ENCODE assay signal across 1 cellular context in genomic region chr16:58000706-58001676, GRCh38.
A peak's percentile ranks its signal among the peaks of the same experiment; 100 is the strongest.
TF ChIP-seq lines count a peak whose summit lies in the region.

USB1 (plus strand) TSS chr16:58001407; CDS start chr16:58001484, 77 bp downstream.

TF ChIP-seq in K562, 482 proteins besides CTCF, POLR2A, EP300 and RAD21 (continued from another document and continues in another):
- TF ChIP-seq, protein P1, sequence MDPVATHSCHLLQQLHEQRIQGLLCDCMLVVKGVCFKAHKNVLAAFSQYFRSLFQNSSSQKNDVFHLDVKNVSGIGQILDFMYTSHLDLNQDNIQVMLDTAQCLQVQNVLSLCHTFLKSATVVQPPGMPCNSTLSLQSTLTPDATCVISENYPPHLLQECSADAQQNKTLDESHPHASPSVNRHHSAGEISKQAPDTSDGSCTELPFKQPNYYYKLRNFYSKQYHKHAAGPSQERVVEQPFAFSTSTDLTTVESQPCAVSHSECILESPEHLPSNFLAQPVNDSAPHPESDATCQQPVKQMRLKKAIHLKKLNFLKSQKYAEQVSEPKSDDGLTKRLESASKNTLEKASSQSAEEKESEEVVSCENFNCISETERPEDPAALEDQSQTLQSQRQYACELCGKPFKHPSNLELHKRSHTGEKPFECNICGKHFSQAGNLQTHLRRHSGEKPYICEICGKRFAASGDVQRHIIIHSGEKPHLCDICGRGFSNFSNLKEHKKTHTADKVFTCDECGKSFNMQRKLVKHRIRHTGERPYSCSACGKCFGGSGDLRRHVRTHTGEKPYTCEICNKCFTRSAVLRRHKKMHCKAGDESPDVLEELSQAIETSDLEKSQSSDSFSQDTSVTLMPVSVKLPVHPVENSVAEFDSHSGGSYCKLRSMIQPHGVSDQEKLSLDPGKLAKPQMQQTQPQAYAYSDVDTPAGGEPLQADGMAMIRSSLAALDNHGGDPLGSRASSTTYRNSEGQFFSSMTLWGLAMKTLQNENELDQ (CRISPR knock-in tag; IDR thresholded peaks at IDR 0.05; ENCODE audit: borderline replicate concordance): no peak
- TF ChIP-seq ZC3H4 (CRISPR knock-in tag; IDR thresholded peaks at IDR 0.05; ENCODE audit: borderline replicate concordance) (no peak), E2F5 (CRISPR knock-in tag; IDR thresholded peaks at IDR 0.05) (no peak), MIER1 (IDR thresholded peaks at IDR 0.05; ENCODE audit: low read depth) (peak; percentile 42; the same call in 1 of the 2 replicates), CHD1 (IDR thresholded peaks at IDR 0.05; ENCODE audit: low read length) (no peak), CTBP1 (IDR thresholded peaks at IDR 0.05; ENCODE audit: borderline replicate concordance) (peak; percentile 60; the same call in 1 of the 2 replicates), GABPA (tag; conservative IDR thresholded peaks at IDR 0.05; ENCODE audit: low read depth) (peak; percentile 84), OTX1 (CRISPR knock-in tag; IDR thresholded peaks at IDR 0.05) (no peak), ATF7 (IDR thresholded peaks at IDR 0.05) (0 out of 2 replicates have a peak, but pooled peaks have one; percentile 27), ZEB2 (IDR thresholded peaks at IDR 0.05) (peak; percentile 55; the same call in 1 of the 2 replicates), EHMT2 (IDR thresholded peaks at IDR 0.05) (no peak), ETV1 (tag; conservative IDR thresholded peaks at IDR 0.05; ENCODE audit: low read depth) (peak; percentile 79), POLR2B (IDR thresholded peaks at IDR 0.05; ENCODE audit: low read depth, partially characterized antibody) (peak; percentile 79), CSDE1 (IDR thresholded peaks at IDR 0.05) (no peak), ETS1 (conservative IDR thresholded peaks at IDR 0.05; ENCODE audit: control insufficient read depth, low read depth, low read length) (peak; percentile 64), ATF1 (CRISPR knock-in tag; IDR thresholded peaks at IDR 0.05) (no peak), ATF1 (tag; IDR thresholded peaks at IDR 0.05) (peak; percentile 36; the same call in 1 of the 2 replicates), HDAC2 (IDR thresholded peaks at IDR 0.05) (peak; percentile 58), SP2 (IDR thresholded peaks at IDR 0.05; ENCODE audit: extremely low read depth, low read depth, low read length, poor library complexity, severe bottlenecking) (no peak), CBFA2T3 (IDR thresholded peaks at IDR 0.05) (no peak), TFAP4 (CRISPR knock-in tag; IDR thresholded peaks at IDR 0.05; ENCODE audit: borderline replicate concordance) (peak; percentile 75), EGR1 (conservative IDR thresholded peaks at IDR 0.05) (0 out of 2 replicates have a peak, but pooled peaks have one; percentile 12), CEBPG (CRISPR knock-in tag; IDR thresholded peaks at IDR 0.05) (no peak), CEBPG (tag; conservative IDR thresholded peaks at IDR 0.05 in 1 of 2, IDR thresholded peaks at IDR 0.05 in 1 of 2) (no peak), NCOA6 (IDR thresholded peaks at IDR 0.05) (no peak), FOXA1 (IDR thresholded peaks at IDR 0.05; ENCODE audit: borderline replicate concordance) (no peak), ELF1 (tag; IDR thresholded peaks at IDR 0.05) (peak; percentile 78), MTA3 (IDR thresholded peaks at IDR 0.05; ENCODE audit: borderline replicate concordance) (peak; percentile 60), ESRRA (IDR thresholded peaks at IDR 0.05; ENCODE audit: borderline replicate concordance, low read depth) (peak; percentile 51), HNRNPK (IDR thresholded peaks at IDR 0.05; ENCODE audit: low read depth, low read length, poor library complexity, severe bottlenecking) (no peak), MYC (IDR thresholded peaks at IDR 0.05; ENCODE audit: low read depth, low read length) (peak; percentile 53; the same call in 1 of the 2 replicates), MYC (CRISPR knock-in tag; IDR thresholded peaks at IDR 0.05; ENCODE audit: borderline replicate concordance, low read depth) (peak; percentile 81; the same call in 1 of the 2 replicates), CREB1 (IDR thresholded peaks at IDR 0.05) (peak; percentile 24; the same call in 1 of the 2 replicates), CREB1 (CRISPR knock-in tag; IDR thresholded peaks at IDR 0.05) (no peak), TEAD1 (CRISPR knock-in tag; IDR thresholded peaks at IDR 0.05) (no peak; a peak in 1 of 4 replicates), MAFF (IDR thresholded peaks at IDR 0.05; ENCODE audit: low read length) (no peak), ZNF431 (CRISPR knock-in tag; IDR thresholded peaks at IDR 0.05) (no peak), ZNF146 (CRISPR knock-in tag; IDR thresholded peaks at IDR 0.05; ENCODE audit: unreplicated experiment) (no peak), E2F6 (IDR thresholded peaks at IDR 0.05; ENCODE audit: borderline replicate concordance in 1 of 2, extremely low read depth in 1 of 2, insufficient read depth in 1 of 2, insufficient read length in 1 of 2, low read depth in 1 of 2, low read length in 1 of 2, poor library complexity in 1 of 2, severe bottlenecking in 1 of 2) (peak in 1 of 2 experiments; percentile 75), LARP7 (IDR thresholded peaks at IDR 0.05) (0 out of 2 replicates have a peak, but pooled peaks have one; percentile 12), SUPT5H (IDR thresholded peaks at IDR 0.05) (peak; percentile 88), SAP30 (IDR thresholded peaks at IDR 0.05; ENCODE audit: borderline replicate concordance, insufficient read depth, low read depth, low read length, poor library complexity, severe bottlenecking) (peak; percentile 94), PML (IDR thresholded peaks at IDR 0.05; ENCODE audit: low read length) (peak; percentile 48; the same call in 1 of the 2 replicates), IRF2 (CRISPR knock-in tag; IDR thresholded peaks at IDR 0.05) (no peak), FOXK2 (conservative IDR thresholded peaks at IDR 0.05 in 1 of 2, IDR thresholded peaks at IDR 0.05 in 1 of 2; ENCODE audit: low read depth in 2 of 2) (0 out of 4 replicates have a peak, but pooled peaks of 1 of the 2 experiments have one; percentile 14)
- TF ChIP-seq, protein P2, sequence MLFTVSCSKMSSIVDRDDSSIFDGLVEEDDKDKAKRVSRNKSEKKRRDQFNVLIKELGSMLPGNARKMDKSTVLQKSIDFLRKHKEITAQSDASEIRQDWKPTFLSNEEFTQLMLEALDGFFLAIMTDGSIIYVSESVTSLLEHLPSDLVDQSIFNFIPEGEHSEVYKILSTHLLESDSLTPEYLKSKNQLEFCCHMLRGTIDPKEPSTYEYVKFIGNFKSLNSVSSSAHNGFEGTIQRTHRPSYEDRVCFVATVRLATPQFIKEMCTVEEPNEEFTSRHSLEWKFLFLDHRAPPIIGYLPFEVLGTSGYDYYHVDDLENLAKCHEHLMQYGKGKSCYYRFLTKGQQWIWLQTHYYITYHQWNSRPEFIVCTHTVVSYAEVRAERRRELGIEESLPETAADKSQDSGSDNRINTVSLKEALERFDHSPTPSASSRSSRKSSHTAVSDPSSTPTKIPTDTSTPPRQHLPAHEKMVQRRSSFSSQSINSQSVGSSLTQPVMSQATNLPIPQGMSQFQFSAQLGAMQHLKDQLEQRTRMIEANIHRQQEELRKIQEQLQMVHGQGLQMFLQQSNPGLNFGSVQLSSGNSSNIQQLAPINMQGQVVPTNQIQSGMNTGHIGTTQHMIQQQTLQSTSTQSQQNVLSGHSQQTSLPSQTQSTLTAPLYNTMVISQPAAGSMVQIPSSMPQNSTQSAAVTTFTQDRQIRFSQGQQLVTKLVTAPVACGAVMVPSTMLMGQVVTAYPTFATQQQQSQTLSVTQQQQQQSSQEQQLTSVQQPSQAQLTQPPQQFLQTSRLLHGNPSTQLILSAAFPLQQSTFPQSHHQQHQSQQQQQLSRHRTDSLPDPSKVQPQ (CRISPR knock-in tag; IDR thresholded peaks at IDR 0.05; ENCODE audit: borderline replicate concordance): no peak
- TF ChIP-seq, protein P3, sequence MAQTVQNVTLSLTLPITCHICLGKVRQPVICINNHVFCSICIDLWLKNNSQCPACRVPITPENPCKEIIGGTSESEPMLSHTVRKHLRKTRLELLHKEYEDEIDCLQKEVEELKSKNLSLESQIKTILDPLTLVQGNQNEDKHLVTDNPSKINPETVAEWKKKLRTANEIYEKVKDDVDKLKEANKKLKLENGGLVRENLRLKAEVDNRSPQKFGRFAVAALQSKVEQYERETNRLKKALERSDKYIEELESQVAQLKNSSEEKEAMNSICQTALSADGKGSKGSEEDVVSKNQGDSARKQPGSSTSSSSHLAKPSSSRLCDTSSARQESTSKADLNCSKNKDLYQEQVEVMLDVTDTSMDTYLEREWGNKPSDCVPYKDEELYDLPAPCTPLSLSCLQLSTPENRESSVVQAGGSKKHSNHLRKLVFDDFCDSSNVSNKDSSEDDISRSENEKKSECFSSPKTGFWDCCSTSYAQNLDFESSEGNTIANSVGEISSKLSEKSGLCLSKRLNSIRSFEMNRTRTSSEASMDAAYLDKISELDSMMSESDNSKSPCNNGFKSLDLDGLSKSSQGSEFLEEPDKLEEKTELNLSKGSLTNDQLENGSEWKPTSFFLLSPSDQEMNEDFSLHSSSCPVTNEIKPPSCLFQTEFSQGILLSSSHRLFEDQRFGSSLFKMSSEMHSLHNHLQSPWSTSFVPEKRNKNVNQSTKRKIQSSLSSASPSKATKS (CRISPR knock-in tag; IDR thresholded peaks at IDR 0.05): no peak
- TF ChIP-seq, protein P4, sequence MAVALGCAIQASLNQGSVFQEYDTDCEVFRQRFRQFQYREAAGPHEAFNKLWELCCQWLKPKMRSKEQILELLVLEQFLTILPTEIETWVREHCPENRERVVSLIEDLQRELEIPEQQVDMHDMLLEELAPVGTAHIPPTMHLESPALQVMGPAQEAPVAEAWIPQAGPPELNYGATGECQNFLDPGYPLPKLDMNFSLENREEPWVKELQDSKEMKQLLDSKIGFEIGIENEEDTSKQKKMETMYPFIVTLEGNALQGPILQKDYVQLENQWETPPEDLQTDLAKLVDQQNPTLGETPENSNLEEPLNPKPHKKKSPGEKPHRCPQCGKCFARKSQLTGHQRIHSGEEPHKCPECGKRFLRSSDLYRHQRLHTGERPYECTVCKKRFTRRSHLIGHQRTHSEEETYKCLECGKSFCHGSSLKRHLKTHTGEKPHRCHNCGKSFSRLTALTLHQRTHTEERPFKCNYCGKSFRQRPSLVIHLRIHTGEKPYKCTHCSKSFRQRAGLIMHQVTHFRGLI (CRISPR knock-in tag; IDR thresholded peaks at IDR 0.05): no peak
- TF ChIP-seq, protein P5, sequence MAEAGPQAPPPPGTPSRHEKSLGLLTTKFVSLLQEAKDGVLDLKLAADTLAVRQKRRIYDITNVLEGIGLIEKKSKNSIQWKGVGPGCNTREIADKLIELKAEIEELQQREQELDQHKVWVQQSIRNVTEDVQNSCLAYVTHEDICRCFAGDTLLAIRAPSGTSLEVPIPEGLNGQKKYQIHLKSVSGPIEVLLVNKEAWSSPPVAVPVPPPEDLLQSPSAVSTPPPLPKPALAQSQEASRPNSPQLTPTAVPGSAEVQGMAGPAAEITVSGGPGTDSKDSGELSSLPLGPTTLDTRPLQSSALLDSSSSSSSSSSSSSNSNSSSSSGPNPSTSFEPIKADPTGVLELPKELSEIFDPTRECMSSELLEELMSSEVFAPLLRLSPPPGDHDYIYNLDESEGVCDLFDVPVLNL (CRISPR knock-in tag; IDR thresholded peaks at IDR 0.05; ENCODE audit: low read depth): no peak
